In genomic region chr7:42151309-42151708, GRCh38 we compare ENCODE assay signal across 1 cellular context.
TF ChIP-seq lines count a peak whose summit lies in the region.

No MANE protein-coding gene starts in this region.

TF ChIP-seq in HepG2, 621 proteins besides CTCF, POLR2A, EP300 and RAD21:
- TF ChIP-seq ZNF646 (CRISPR knock-in tag; IDR thresholded peaks at IDR 0.05) (no peak), CEBPZ (IDR thresholded peaks at IDR 0.05; ENCODE audit: low read length) (no peak), KDM6A (CRISPR knock-in tag; IDR thresholded peaks at IDR 0.05; ENCODE audit: low read depth) (no peak), ZBTB40 (IDR thresholded peaks at IDR 0.05) (0 out of 2 replicates have a peak, but pooled peaks have one; percentile 14), ZBTB40 (CRISPR knock-in tag; IDR thresholded peaks at IDR 0.05) (no peak), ZNF570 (CRISPR knock-in tag; IDR thresholded peaks at IDR 0.05; ENCODE audit: borderline replicate concordance) (no peak), GPN1 (CRISPR knock-in tag; IDR thresholded peaks at IDR 0.05; ENCODE audit: borderline replicate concordance) (no peak), GLMP (CRISPR knock-in tag; IDR thresholded peaks at IDR 0.05; ENCODE audit: borderline replicate concordance) (no peak), ZNF280D (CRISPR knock-in tag; IDR thresholded peaks at IDR 0.05) (no peak)
